Comparison of ENCODE assay signal across 8 cellular contexts in genomic region chr5:140556438-140556837, GRCh38. TPM values are rescaled to one million over a fixed set of nuclear protein-coding genes. Genes with fewer than 3 reads are reported as not detected.
DNase-seq lines count a peak whose midpoint lies in the region; ATAC-seq and TF ChIP-seq lines count a peak whose summit lies in the region.

No MANE protein-coding gene starts in this region.

- CTCF ChIA-PET in activated CD8-positive, alpha-beta memory T cell treated with anti-CD3 and anti-CD28 coated beads, Interleukin-2, amount 10 ng/mL, durations not matched to agents 7 days and 5 days (lab: Charles Lee), result interaction anchor here (1.1 to 1.5 kb wide), 2 partner anchors 9 to 154 kb away, joined by 3 to 5 read pairs; no protein-coding TSS in a partner anchor
- CTCF ChIA-PET in activated CD4-positive, alpha-beta memory T cell treated with anti-CD3 and anti-CD28 coated beads for 36 hours (lab: Charles Lee), result interaction anchor here (1.2 kb wide), 1 partner anchor 9 kb away, joined by 3 read pairs; the partner anchor contains the start of gene EIF4EBP3

- H3K4me3 ChIP-seq in iPS-18c (ENCODE audit: insufficient read depth, low read depth, low read length) (peak overlapping the region; percentile 95), thoracic aorta (peak overlapping the region; percentile 79)

- H3K36me3 ChIP-seq in thoracic aorta, result peaks cover 5% of the 10 kb centered on the region

- intact Hi-C loops in activated CD4-positive, alpha-beta memory T cell treated with anti-CD3 and anti-CD28 coated beads for 36 hours (cut with micrococcal nuclease), result loop anchor here (1.0 to 10.0 kb wide), 4 partner anchors 9 to 452 kb away; partner anchors contain the start of genes ANKHD1, EIF4EBP3 and SLC4A9
- intact Hi-C loops in posterior vena cava (cut with DNase I), result no loop called here

- H3K27ac Mint-ChIP-seq in activated CD8-positive, alpha-beta memory T cell treated with anti-CD3 and anti-CD28 coated beads, Interleukin-2, amount 10 ng/mL, durations not matched to agents 7 days and 5 days, result peak overlapping the region; percentile 87
- H3K27ac Mint-ChIP-seq in activated CD4-positive, alpha-beta memory T cell treated with anti-CD3 and anti-CD28 coated beads for 36 hours, result peak overlapping the region; percentile 90

- H3K9me3 Mint-ChIP-seq in activated CD8-positive, alpha-beta memory T cell treated with anti-CD3 and anti-CD28 coated beads, Interleukin-2, amount 10 ng/mL, durations not matched to agents 7 days and 5 days (ENCODE audit: low read depth), result no peaks in the 10 kb centered on the region
- H3K9me3 Mint-ChIP-seq in activated CD4-positive, alpha-beta memory T cell treated with anti-CD3 and anti-CD28 coated beads for 36 hours, result no peaks in the 10 kb centered on the region

- peak; percentile 24 for ATAC-seq in activated CD8-positive, alpha-beta memory T cell treated with anti-CD3 and anti-CD28 coated beads, Interleukin-2, amount 10 ng/mL, durations not matched to agents 7 days and 5 days
- ATAC-seq in thoracic aorta (ENCODE audit: insufficient number of reproducible peaks, low FRiP score, low read depth) (no peak), GM21529 (IDR thresholded peaks at IDR 0.05; ENCODE audit: unreplicated experiment) (no peak)

- peak overlapping the region in 1 of 2 donors; percentile 87 for H3K27ac ChIP-seq in thoracic aorta

- no peaks in the 10 kb centered on the region for H3K27me3 Mint-ChIP-seq in activated CD8-positive, alpha-beta memory T cell treated with anti-CD3 and anti-CD28 coated beads, Interleukin-2, amount 10 ng/mL, durations not matched to agents 7 days and 5 days
- H3K27me3 Mint-ChIP-seq in activated CD4-positive, alpha-beta memory T cell treated with anti-CD3 and anti-CD28 coated beads for 36 hours, result no peaks in the 10 kb centered on the region

- peaks cover 30% of the 10 kb centered on the region for H3K36me3 Mint-ChIP-seq in activated CD8-positive, alpha-beta memory T cell treated with anti-CD3 and anti-CD28 coated beads, Interleukin-2, amount 10 ng/mL, durations not matched to agents 7 days and 5 days
- H3K36me3 Mint-ChIP-seq in activated CD4-positive, alpha-beta memory T cell treated with anti-CD3 and anti-CD28 coated beads for 36 hours, result peaks cover 26% of the 10 kb centered on the region

- H3K27me3 ChIP-seq in thoracic aorta (replicated peaks; ENCODE audit: insufficient read depth), result no peaks in the 10 kb centered on the region

- peak; percentile 41 for DNase-seq in activated CD8-positive, alpha-beta memory T cell treated with anti-CD3 and anti-CD28 coated beads, Interleukin-2, amount 10 ng/mL, durations not matched to agents 7 days and 5 days
- no peak for DNase-seq in activated CD8-positive, alpha-beta memory T cell treated with anti-CD3 and anti-CD28 coated beads, Interleukin-2, amount 50 U/mL, for 4 hours
- DNase-seq in activated CD4-positive, alpha-beta memory T cell treated with anti-CD3 and anti-CD28 coated beads for 36 hours, result no peak
- DNase-seq in thoracic aorta (ENCODE audit: low spot score) (no peak), NCI-H1417 treated with DMSO at 0.1 percent for 48 hours (lab: John Stamatoyannopoulos, UW) (no peak), posterior vena cava (ENCODE audit: low spot score) (no peak)

- peaks cover 2% of the 10 kb centered on the region for H3K9me3 ChIP-seq in iPS-18c (ENCODE audit: control insufficient read depth, insufficient read depth, low read length)
- no peaks in the 10 kb centered on the region for H3K9me3 ChIP-seq in thoracic aorta

- peaks cover 48% of the 10 kb centered on the region for H3K4me1 Mint-ChIP-seq in activated CD8-positive, alpha-beta memory T cell treated with anti-CD3 and anti-CD28 coated beads, Interleukin-2, amount 10 ng/mL, durations not matched to agents 7 days and 5 days
- H3K4me1 Mint-ChIP-seq in activated CD4-positive, alpha-beta memory T cell treated with anti-CD3 and anti-CD28 coated beads for 36 hours (ENCODE audit: low read depth), result peaks cover 54% of the 10 kb centered on the region

- POLR2A ChIA-PET in activated CD4-positive, alpha-beta memory T cell treated with anti-CD3 and anti-CD28 coated beads for 36 hours (lab: Charles Lee), result interaction anchor here (0.6 to 1.1 kb wide), 3 partner anchors 9 to 91 kb away, joined by 3 to 5 read pairs (median 3); partner anchors contain the start of genes EIF4EBP3 and NDUFA2

- H3K4me1 ChIP-seq in thoracic aorta (ENCODE audit: control insufficient read depth in 1 of 2, low read depth in 2 of 2), result peaks cover 20 to 33% of the 10 kb centered on the region in 2 donors

- TF ChIP-seq CTCF in thoracic aorta (IDR thresholded peaks at IDR 0.05), result no peak

- peak overlapping the region; percentile 79 for H3K4me3 Mint-ChIP-seq in activated CD8-positive, alpha-beta memory T cell treated with anti-CD3 and anti-CD28 coated beads, Interleukin-2, amount 10 ng/mL, durations not matched to agents 7 days and 5 days
- H3K4me3 Mint-ChIP-seq in activated CD4-positive, alpha-beta memory T cell treated with anti-CD3 and anti-CD28 coated beads for 36 hours, result peak overlapping the region; percentile 86

RNA-seq across cellular contexts. Expression of gene SRA1, which starts 0.8 kb away (rescaled TPM):
- total RNA-seq in activated CD8-positive, alpha-beta memory T cell treated with anti-CD3 and anti-CD28 coated beads, Interleukin-2, amount 10 ng/mL, durations not matched to agents 7 days and 5 days, result 10 to 100 TPM; 37.9 to 47.3 TPM
- total RNA-seq in activated CD4-positive, alpha-beta memory T cell treated with anti-CD3 and anti-CD28 coated beads for 36 hours, result 10 to 100 TPM; 46.0 to 46.7 TPM
- 10 to 100 TPM; 29.6 to 34.3 TPM for total RNA-seq in thoracic aorta
- 10 to 100 TPM; 27.9 to 28.0 TPM for total RNA-seq in posterior vena cava

RNA-seq across cellular contexts. Expression of gene APBB3, which starts 8.0 kb away (rescaled TPM):
- 10 to 100 TPM; 20.0 to 24.8 TPM for total RNA-seq in activated CD8-positive, alpha-beta memory T cell treated with anti-CD3 and anti-CD28 coated beads, Interleukin-2, amount 10 ng/mL, durations not matched to agents 7 days and 5 days
- 10 to 100 TPM; 16.3 to 16.8 TPM for total RNA-seq in activated CD4-positive, alpha-beta memory T cell treated with anti-CD3 and anti-CD28 coated beads for 36 hours
- total RNA-seq in thoracic aorta (10 to 100 TPM; 31.3 to 34.9 TPM), posterior vena cava (10 to 100 TPM; 12.5 to 19.7 TPM)

RNA-seq across cellular contexts. Expression of gene SLC35A4, which starts 8.2 kb away (rescaled TPM):
- 100 to 1,000 TPM; 100 to 101 TPM for total RNA-seq in activated CD8-positive, alpha-beta memory T cell treated with anti-CD3 and anti-CD28 coated beads, Interleukin-2, amount 10 ng/mL, durations not matched to agents 7 days and 5 days
- 10 to 100 TPM; 68.7 to 69.7 TPM for total RNA-seq in activated CD4-positive, alpha-beta memory T cell treated with anti-CD3 and anti-CD28 coated beads for 36 hours
- total RNA-seq in thoracic aorta, result 10 to 100 TPM; 21.7 to 40.2 TPM
- 10 to 100 TPM; 43.9 to 55.0 TPM for total RNA-seq in posterior vena cava

RNA-seq across cellular contexts. Expression of gene EIF4EBP3, which starts 9.0 kb away (rescaled TPM):
- total RNA-seq in activated CD8-positive, alpha-beta memory T cell treated with anti-CD3 and anti-CD28 coated beads, Interleukin-2, amount 10 ng/mL, durations not matched to agents 7 days and 5 days, result 1 to 10 TPM; 7.4 to 9.0 TPM
- total RNA-seq in activated CD4-positive, alpha-beta memory T cell treated with anti-CD3 and anti-CD28 coated beads for 36 hours, result 10 to 100 TPM; 15.7 to 16.6 TPM
- 1 to 10 TPM in 1 of 2 donors, not detected in 1; 6.0 TPM for total RNA-seq in thoracic aorta
- total RNA-seq in posterior vena cava, result 10 to 100 TPM in 1 of 2 donors, 1 to 10 TPM in 1; 8.5 to 11.0 TPM
